ENCODE assay signal across 1 cellular context in the genomic region with DNA sequence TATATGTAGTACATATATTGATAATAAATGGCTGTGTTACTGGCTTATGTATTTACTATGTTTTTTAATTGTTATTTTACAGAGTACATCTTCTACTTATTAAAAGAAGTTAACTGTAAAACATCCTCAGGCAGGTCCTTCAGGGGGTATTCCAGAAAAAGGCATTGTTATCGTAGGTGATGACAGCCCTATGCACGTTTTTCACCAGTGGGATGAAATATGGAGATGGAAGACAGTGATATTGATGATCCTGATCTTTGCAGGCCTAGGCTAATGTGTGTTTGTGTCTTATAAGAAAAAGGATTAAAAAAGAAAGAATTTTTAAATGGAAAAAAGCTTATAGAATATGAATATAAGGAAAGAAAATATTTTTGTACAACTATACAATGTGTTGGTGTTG.
TF ChIP-seq lines count a peak whose summit lies in the region.

No MANE protein-coding gene starts in this region.

TF ChIP-seq in HCT116, 20 proteins besides CTCF, POLR2A, EP300 and RAD21 (continued from another document):
- TF ChIP-seq, protein P1, sequence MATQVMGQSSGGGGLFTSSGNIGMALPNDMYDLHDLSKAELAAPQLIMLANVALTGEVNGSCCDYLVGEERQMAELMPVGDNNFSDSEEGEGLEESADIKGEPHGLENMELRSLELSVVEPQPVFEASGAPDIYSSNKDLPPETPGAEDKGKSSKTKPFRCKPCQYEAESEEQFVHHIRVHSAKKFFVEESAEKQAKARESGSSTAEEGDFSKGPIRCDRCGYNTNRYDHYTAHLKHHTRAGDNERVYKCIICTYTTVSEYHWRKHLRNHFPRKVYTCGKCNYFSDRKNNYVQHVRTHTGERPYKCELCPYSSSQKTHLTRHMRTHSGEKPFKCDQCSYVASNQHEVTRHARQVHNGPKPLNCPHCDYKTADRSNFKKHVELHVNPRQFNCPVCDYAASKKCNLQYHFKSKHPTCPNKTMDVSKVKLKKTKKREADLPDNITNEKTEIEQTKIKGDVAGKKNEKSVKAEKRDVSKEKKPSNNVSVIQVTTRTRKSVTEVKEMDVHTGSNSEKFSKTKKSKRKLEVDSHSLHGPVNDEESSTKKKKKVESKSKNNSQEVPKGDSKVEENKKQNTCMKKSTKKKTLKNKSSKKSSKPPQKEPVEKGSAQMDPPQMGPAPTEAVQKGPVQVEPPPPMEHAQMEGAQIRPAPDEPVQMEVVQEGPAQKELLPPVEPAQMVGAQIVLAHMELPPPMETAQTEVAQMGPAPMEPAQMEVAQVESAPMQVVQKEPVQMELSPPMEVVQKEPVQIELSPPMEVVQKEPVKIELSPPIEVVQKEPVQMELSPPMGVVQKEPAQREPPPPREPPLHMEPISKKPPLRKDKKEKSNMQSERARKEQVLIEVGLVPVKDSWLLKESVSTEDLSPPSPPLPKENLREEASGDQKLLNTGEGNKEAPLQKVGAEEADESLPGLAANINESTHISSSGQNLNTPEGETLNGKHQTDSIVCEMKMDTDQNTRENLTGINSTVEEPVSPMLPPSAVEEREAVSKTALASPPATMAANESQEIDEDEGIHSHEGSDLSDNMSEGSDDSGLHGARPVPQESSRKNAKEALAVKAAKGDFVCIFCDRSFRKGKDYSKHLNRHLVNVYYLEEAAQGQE (IDR thresholded peaks at IDR 0.05; ENCODE audit: low read depth), result no peak
- TF ChIP-seq, protein P2, sequence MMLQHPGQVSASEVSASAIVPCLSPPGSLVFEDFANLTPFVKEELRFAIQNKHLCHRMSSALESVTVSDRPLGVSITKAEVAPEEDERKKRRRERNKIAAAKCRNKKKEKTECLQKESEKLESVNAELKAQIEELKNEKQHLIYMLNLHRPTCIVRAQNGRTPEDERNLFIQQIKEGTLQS (IDR thresholded peaks at IDR 0.05), result no peak
- TF ChIP-seq SP1 (IDR thresholded peaks at IDR 0.05; ENCODE audit: low read depth) (no peak), SIN3A (IDR thresholded peaks at IDR 0.05; ENCODE audit: low read depth) (no peak), CBX3 (IDR thresholded peaks at IDR 0.05; ENCODE audit: low read depth) (no peak), SRF (IDR thresholded peaks at IDR 0.05; ENCODE audit: low read depth) (no peak), JUND (IDR thresholded peaks at IDR 0.05) (no peak), POLR2AphosphoS5 (IDR thresholded peaks at IDR 0.05; ENCODE audit: low read depth, low read length) (no peak), YY1 (IDR thresholded peaks at IDR 0.05; ENCODE audit: extremely low read depth, insufficient replicate concordance, low read depth, low read length) (no peak), EZH2 (IDR thresholded peaks at IDR 0.05) (no peak), EZH2phosphoT487 (IDR thresholded peaks at IDR 0.05; ENCODE audit: borderline replicate concordance) (no peak), EGR1 (IDR thresholded peaks at IDR 0.05; ENCODE audit: low read depth) (no peak), CEBPB (IDR thresholded peaks at IDR 0.05; ENCODE audit: low read depth) (no peak), FOSL1 (IDR thresholded peaks at IDR 0.05; ENCODE audit: low read depth) (no peak)
- TF ChIP-seq, protein P3, sequence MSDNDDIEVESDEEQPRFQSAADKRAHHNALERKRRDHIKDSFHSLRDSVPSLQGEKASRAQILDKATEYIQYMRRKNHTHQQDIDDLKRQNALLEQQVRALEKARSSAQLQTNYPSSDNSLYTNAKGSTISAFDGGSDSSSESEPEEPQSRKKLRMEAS (IDR thresholded peaks at IDR 0.05), result no peak
